ENCODE assay signal across 9 cellular contexts in genomic region chr1:31723828-31724359, GRCh38. TPM values are rescaled to one million over a fixed set of nuclear protein-coding genes. Genes with fewer than 3 reads are reported as not detected.
DNase-seq lines count a peak whose midpoint lies in the region; ATAC-seq, FAIRE-seq and TF ChIP-seq lines count a peak whose summit lies in the region.
"Had no signal": no experiment of that assay in that cellular context is flagged by ENCODE, and none has a peak within 500 bp of the region (broad histone marks: within the 10 kb centered on the region; RNA-seq: fewer than 3 reads in every experiment).

No MANE protein-coding gene starts in this region.

- no peak for TF ChIP-seq CTCF in A549 (IDR thresholded peaks at IDR 0.05)
- TF ChIP-seq CTCF in WTC11 (IDR thresholded peaks at IDR 0.05), result no peak
- TF ChIP-seq CTCF in epithelial cell of esophagus (IDR thresholded peaks at IDR 0.05; ENCODE audit: insufficient read depth, low read depth, low read length, missing control alignments), result no peak
- no peak for TF ChIP-seq CTCF in osteoblast (IDR thresholded peaks at IDR 0.05; ENCODE audit: extremely low read depth, low read depth, low read length)
- no peak for TF ChIP-seq CTCF in CD14-positive monocyte (IDR thresholded peaks at IDR 0.05)

- H3K36me3 ChIP-seq in osteoblast (ENCODE audit: insufficient read depth, low read length), result no peaks in the 10 kb centered on the region

- peaks cover 10% of the 10 kb centered on the region for H3K27me3 ChIP-seq in osteoblast (ENCODE audit: insufficient read depth, low read length)

- H3K27ac ChIP-seq in A549 (no peak overlapping the region), osteoblast (ENCODE audit: low read depth, low read length) (no peak overlapping the region)

- H3K36me3 Mint-ChIP-seq in WTC11 (no peaks in the 10 kb centered on the region), CD14-positive monocyte (no peaks in the 10 kb centered on the region)

- H3K9me3 ChIP-seq in A549, result no peaks in the 10 kb centered on the region
- H3K9me3 ChIP-seq in osteoblast (ENCODE audit: low read depth, low read length), result no peaks in the 10 kb centered on the region

- no peaks in the 10 kb centered on the region; the same call in none of the 2 replicates for H3K27me3 Mint-ChIP-seq in WTC11 (ENCODE audit: low read depth)
- H3K27me3 Mint-ChIP-seq in CD14-positive monocyte (ENCODE audit: low read depth in 3 of 3), result peaks cover 3 to 9% (median 5%) of the 10 kb centered on the region in 3 donors

- TF ChIP-seq RAD21 in A549 (conservative IDR thresholded peaks at IDR 0.05 in 1 of 2, IDR thresholded peaks at IDR 0.05 in 1 of 2), result no peak

- H3K4me2 ChIP-seq in A549 (no peak overlapping the region), osteoblast (ENCODE audit: insufficient read depth, low read length) (no peak overlapping the region)

- peaks cover 16% of the 10 kb centered on the region for H3K4me1 Mint-ChIP-seq in WTC11
- no peaks in the 10 kb centered on the region for H3K4me1 Mint-ChIP-seq in CD14-positive monocyte
- H3K4me1 Mint-ChIP-seq: activated B cell treated with CpG ODN at 0.5 μM for 24 hours had no signal

- H3K4me3 ChIP-seq in A549 (no peak overlapping the region), epithelial cell of esophagus (ENCODE audit: low read length) (no peak overlapping the region), osteoblast (ENCODE audit: insufficient read depth, low read length) (no peak overlapping the region)

- H3K4me1 ChIP-seq in A549, result no peaks in the 10 kb centered on the region
- H3K4me1 ChIP-seq in osteoblast (ENCODE audit: insufficient read depth, low read length), result no peaks in the 10 kb centered on the region

- peaks cover 20% of the 10 kb centered on the region for H4K20me1 ChIP-seq in osteoblast (ENCODE audit: insufficient read depth, low read length)

- CTCF ChIA-PET in A549 (lab: Yijun Ruan, JAX) (interaction anchor here (0.7 to 3.4 kb wide), 3 partner anchors 7 to 39 kb away, joined by 3 to 17 read pairs (median 5); no protein-coding TSS in a partner anchor), WTC11 (lab: Charles Lee) (interaction anchor here (1.2 to 4.6 kb wide), 4 partner anchors 8 to 106 kb away, joined by 4 to 89 read pairs (median 26); no protein-coding TSS in a partner anchor)

- H3K27ac Mint-ChIP-seq in WTC11, result no peak overlapping the region
- no peak overlapping the region for H3K27ac Mint-ChIP-seq in CD14-positive monocyte
- H3K27ac Mint-ChIP-seq: activated B cell treated with CpG ODN at 0.5 μM for 24 hours had no signal

- H2AFZ ChIP-seq in osteoblast (ENCODE audit: low read length), result no peak overlapping the region

- POLR2A ChIA-PET in A549 (lab: Yijun Ruan, JAX) (interaction anchor here (2.4 kb wide), 1 partner anchor 9 kb away, joined by 10 read pairs; no protein-coding TSS in a partner anchor), WTC11 (lab: Charles Lee) (interaction anchor here (0.5 kb wide), 1 partner anchor 452 kb away, joined by 3 read pairs; no protein-coding TSS in a partner anchor)

- intact Hi-C loops in CD14-positive monocyte (cut with micrococcal nuclease), result no loop called here

- FAIRE-seq in A549 (lab: Jason Lieb, UNC), result no peak

- TF ChIP-seq POLR2A in A549 (IDR thresholded peaks at IDR 0.05; ENCODE audit: low read length), result no peak

- H3K4me3 Mint-ChIP-seq in WTC11, result no peak overlapping the region
- no peak overlapping the region for H3K4me3 Mint-ChIP-seq in CD14-positive monocyte
- H3K4me3 Mint-ChIP-seq: activated B cell treated with CpG ODN at 0.5 μM for 24 hours had no signal

- DNase-seq in A549 (ENCODE audit: low read depth in 1 of 2, low spot score in 1 of 2) (peak in 1 of 2 experiments; percentile 33), HS-5 (ENCODE audit: low read depth) (peak; percentile 53), WTC11 (ENCODE audit: low spot score) (peak; percentile 94), epithelial cell of esophagus (ENCODE audit: low read depth) (peak; percentile 92), osteoblast (ENCODE audit: insufficient read length, low spot score, missing footprints) (peak; percentile 93), CD14-positive monocyte (ENCODE audit: low spot score) (no peak)
- DNase-seq: activated B cell treated with CpG ODN at 0.5 μM for 24 hours had no signal

- ATAC-seq in A549, result peak; percentile 41 to 60; a peak in 2 of 6 replicates
- peak; percentile 49 for ATAC-seq in WTC11
- ATAC-seq in GM19397 (IDR thresholded peaks at IDR 0.05; ENCODE audit: unreplicated experiment), result no peak
- ATAC-seq in HG03460 (IDR thresholded peaks at IDR 0.05; ENCODE audit: unreplicated experiment), result no peak

- no peaks in the 10 kb centered on the region for H3K79me2 ChIP-seq in osteoblast (ENCODE audit: insufficient read depth, low read length)

- H3K9me3 Mint-ChIP-seq in WTC11 (no peaks in the 10 kb centered on the region), CD14-positive monocyte (no peaks in the 10 kb centered on the region)
- H3K9me3 Mint-ChIP-seq: activated B cell treated with CpG ODN at 0.5 μM for 24 hours had no signal

- TF ChIP-seq EP300 in A549 (IDR thresholded peaks at IDR 0.05), result no peak

- WGBS in A549 (ENCODE audit: missing lambda C conversion rate), result 78% methylated on average over 5 of the region's 5 CpGs

TF ChIP-seq in A549, 52 proteins besides CTCF, POLR2A, EP300 and RAD21:
- no peak for TF ChIP-seq JUNB (IDR thresholded peaks at IDR 0.05)
- TF ChIP-seq, protein P1, sequence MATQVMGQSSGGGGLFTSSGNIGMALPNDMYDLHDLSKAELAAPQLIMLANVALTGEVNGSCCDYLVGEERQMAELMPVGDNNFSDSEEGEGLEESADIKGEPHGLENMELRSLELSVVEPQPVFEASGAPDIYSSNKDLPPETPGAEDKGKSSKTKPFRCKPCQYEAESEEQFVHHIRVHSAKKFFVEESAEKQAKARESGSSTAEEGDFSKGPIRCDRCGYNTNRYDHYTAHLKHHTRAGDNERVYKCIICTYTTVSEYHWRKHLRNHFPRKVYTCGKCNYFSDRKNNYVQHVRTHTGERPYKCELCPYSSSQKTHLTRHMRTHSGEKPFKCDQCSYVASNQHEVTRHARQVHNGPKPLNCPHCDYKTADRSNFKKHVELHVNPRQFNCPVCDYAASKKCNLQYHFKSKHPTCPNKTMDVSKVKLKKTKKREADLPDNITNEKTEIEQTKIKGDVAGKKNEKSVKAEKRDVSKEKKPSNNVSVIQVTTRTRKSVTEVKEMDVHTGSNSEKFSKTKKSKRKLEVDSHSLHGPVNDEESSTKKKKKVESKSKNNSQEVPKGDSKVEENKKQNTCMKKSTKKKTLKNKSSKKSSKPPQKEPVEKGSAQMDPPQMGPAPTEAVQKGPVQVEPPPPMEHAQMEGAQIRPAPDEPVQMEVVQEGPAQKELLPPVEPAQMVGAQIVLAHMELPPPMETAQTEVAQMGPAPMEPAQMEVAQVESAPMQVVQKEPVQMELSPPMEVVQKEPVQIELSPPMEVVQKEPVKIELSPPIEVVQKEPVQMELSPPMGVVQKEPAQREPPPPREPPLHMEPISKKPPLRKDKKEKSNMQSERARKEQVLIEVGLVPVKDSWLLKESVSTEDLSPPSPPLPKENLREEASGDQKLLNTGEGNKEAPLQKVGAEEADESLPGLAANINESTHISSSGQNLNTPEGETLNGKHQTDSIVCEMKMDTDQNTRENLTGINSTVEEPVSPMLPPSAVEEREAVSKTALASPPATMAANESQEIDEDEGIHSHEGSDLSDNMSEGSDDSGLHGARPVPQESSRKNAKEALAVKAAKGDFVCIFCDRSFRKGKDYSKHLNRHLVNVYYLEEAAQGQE (IDR thresholded peaks at IDR 0.05), result peak; percentile 95

TF ChIP-seq in WTC11, 78 proteins besides CTCF, POLR2A, EP300 and RAD21 (continues in another document):
- TF ChIP-seq, protein P2, sequence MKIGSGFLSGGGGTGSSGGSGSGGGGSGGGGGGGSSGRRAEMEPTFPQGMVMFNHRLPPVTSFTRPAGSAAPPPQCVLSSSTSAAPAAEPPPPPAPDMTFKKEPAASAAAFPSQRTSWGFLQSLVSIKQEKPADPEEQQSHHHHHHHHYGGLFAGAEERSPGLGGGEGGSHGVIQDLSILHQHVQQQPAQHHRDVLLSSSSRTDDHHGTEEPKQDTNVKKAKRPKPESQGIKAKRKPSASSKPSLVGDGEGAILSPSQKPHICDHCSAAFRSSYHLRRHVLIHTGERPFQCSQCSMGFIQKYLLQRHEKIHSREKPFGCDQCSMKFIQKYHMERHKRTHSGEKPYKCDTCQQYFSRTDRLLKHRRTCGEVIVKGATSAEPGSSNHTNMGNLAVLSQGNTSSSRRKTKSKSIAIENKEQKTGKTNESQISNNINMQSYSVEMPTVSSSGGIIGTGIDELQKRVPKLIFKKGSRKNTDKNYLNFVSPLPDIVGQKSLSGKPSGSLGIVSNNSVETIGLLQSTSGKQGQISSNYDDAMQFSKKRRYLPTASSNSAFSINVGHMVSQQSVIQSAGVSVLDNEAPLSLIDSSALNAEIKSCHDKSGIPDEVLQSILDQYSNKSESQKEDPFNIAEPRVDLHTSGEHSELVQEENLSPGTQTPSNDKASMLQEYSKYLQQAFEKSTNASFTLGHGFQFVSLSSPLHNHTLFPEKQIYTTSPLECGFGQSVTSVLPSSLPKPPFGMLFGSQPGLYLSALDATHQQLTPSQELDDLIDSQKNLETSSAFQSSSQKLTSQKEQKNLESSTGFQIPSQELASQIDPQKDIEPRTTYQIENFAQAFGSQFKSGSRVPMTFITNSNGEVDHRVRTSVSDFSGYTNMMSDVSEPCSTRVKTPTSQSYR (CRISPR knock-in tag; IDR thresholded peaks at IDR 0.05), result 0 out of 2 replicates have a peak, but pooled peaks have one; percentile 31

RNA-seq across cellular contexts. Expression of gene COL16A1, which starts 20.1 kb away (rescaled TPM):
- polyA plus RNA-seq in A549 (2011; rRNA removed) (1.4 and 1.5 TPM in 2 replicates), A549 (2017; fragmentation: RNase III; extraction: RNeasy Plus Mini Kit Qiagen cat#74134 plus additional on column Dnase treatment) (8.1 to 11.1 TPM (median 10.4 TPM) in 3 replicates), CD14-positive monocyte (not detected)
- polyA plus RNA-seq in A549 (2012; cell fraction: cytosol; rRNA removed), result 2.4 and 3.5 TPM in 2 replicates
- 15.3 and 19.1 TPM in 2 replicates for polyA plus RNA-seq in A549 (2012; cell fraction: nucleus; rRNA removed)
- polyA minus RNA-seq in A549 (2011; rRNA and poly(A)+ RNA removed), result 0.95 and 1.4 TPM in 2 replicates
- total RNA-seq in WTC11 (2021) (8.8 to 11.0 TPM (median 9.6 TPM) in 3 replicates), osteoblast (158 and 197 TPM in 2 replicates)

RNA-seq across cellular contexts. Expression of gene ADGRB2, which starts 40.2 kb away (rescaled TPM):
- polyA plus RNA-seq in A549 (2011; rRNA removed) (2.3 and 2.7 TPM in 2 replicates), A549 (2017; fragmentation: RNase III; extraction: RNeasy Plus Mini Kit Qiagen cat#74134 plus additional on column Dnase treatment) (6.3 to 7.0 TPM (median 6.6 TPM) in 3 replicates), CD14-positive monocyte (not detected)
- polyA plus RNA-seq in A549 (2012; cell fraction: cytosol; rRNA removed), result 6.5 and 9.5 TPM in 2 replicates
- polyA plus RNA-seq in A549 (2012; cell fraction: nucleus; rRNA removed), result 28.3 and 34.0 TPM in 2 replicates
- 2.5 and 3.3 TPM in 2 replicates for polyA minus RNA-seq in A549 (2011; rRNA and poly(A)+ RNA removed)
- total RNA-seq in WTC11 (2021) (29.6 to 39.3 TPM (median 30.1 TPM) in 3 replicates), osteoblast (5.8 and 7.4 TPM in 2 replicates)

Comparison
In these comparisons a context has a peak if more than half of its experiments do, and no peak if none do; other contexts are left out.
1. ATAC-seq: peak in A549 (2 of 2) and WTC11 (single experiment); none in GM19397 (single experiment) and HG03460 (single experiment).
2. RNA of gene COL16A1, which starts 20.1 kb away (total RNA-seq): 158 to 197 TPM in osteoblast; 8.8 to 11.0 TPM in WTC11; every median in the first group is over 10 times any median in the second.
3. Of the 8 proteins assayed by ChIP-seq in both WTC11 and A549: peak only in WTC11: JUN; only in A549: none; in both: none; in neither: 7.